2 cellular contexts compared by ENCODE assay signal in genomic region chr14:67239582-67239981, GRCh38.
TF ChIP-seq lines count a peak whose summit lies in the region.

No MANE protein-coding gene starts in this region.

TF ChIP-seq in HepG2, 621 proteins besides CTCF, POLR2A, EP300 and RAD21 (continues in another document):
- no peak for TF ChIP-seq ZNF513 (CRISPR knock-in tag; conservative IDR thresholded peaks at IDR 0.05)
- TF ChIP-seq ZMYM2 (CRISPR knock-in tag; IDR thresholded peaks at IDR 0.05) = 0 out of 2 replicates have a peak, but pooled peaks have one; percentile 1
- TF ChIP-seq ZNF770 (CRISPR knock-in tag; IDR thresholded peaks at IDR 0.05) = peak; percentile 94
- TF ChIP-seq ZNF646 (CRISPR knock-in tag; IDR thresholded peaks at IDR 0.05) = no peak
- no peak for TF ChIP-seq TMF1 (CRISPR knock-in tag; IDR thresholded peaks at IDR 0.05; ENCODE audit: low read depth)
- TF ChIP-seq ATF1 (CRISPR knock-in tag; IDR thresholded peaks at IDR 0.05) = no peak
- TF ChIP-seq ZNF556 (CRISPR knock-in tag; IDR thresholded peaks at IDR 0.05; ENCODE audit: borderline replicate concordance) = no peak
- no peak for TF ChIP-seq SALL1 (CRISPR knock-in tag; IDR thresholded peaks at IDR 0.05)
- 0 out of 2 replicates have a peak, but pooled peaks have one; percentile 15 for TF ChIP-seq CEBPG (CRISPR knock-in tag; IDR thresholded peaks at IDR 0.05)
- TF ChIP-seq ZNF652 (CRISPR knock-in tag; IDR thresholded peaks at IDR 0.05; ENCODE audit: borderline replicate concordance, low read depth) = no peak
- no peak for TF ChIP-seq ZNF577 (CRISPR knock-in tag; IDR thresholded peaks at IDR 0.05; ENCODE audit: borderline replicate concordance, low read depth)
- peak; percentile 10; the same call in 1 of the 2 replicates for TF ChIP-seq CEBPB (IDR thresholded peaks at IDR 0.05; ENCODE audit: borderline replicate concordance, low read depth, low read length)

TF ChIP-seq in WTC11, 78 proteins besides CTCF, POLR2A, EP300 and RAD21 (continued from another document):
- TF ChIP-seq FOXP4 (CRISPR knock-in tag; IDR thresholded peaks at IDR 0.05) = no peak
- no peak for TF ChIP-seq CDX4 (CRISPR knock-in tag; IDR thresholded peaks at IDR 0.05; ENCODE audit: borderline replicate concordance)
- TF ChIP-seq SOX15 (CRISPR knock-in tag; IDR thresholded peaks at IDR 0.05) = no peak
- TF ChIP-seq HMGXB4 (CRISPR knock-in tag; IDR thresholded peaks at IDR 0.05) = no peak
- no peak for TF ChIP-seq OVOL2 (CRISPR knock-in tag; IDR thresholded peaks at IDR 0.05; ENCODE audit: borderline replicate concordance)
- no peak for TF ChIP-seq MYBL2 (CRISPR knock-in tag; IDR thresholded peaks at IDR 0.05)
- no peak for TF ChIP-seq TEAD1 (CRISPR knock-in tag; IDR thresholded peaks at IDR 0.05)
- no peak for TF ChIP-seq ARID4B (CRISPR knock-in tag; IDR thresholded peaks at IDR 0.05; ENCODE audit: borderline replicate concordance)
- TF ChIP-seq EMX1 (CRISPR knock-in tag; IDR thresholded peaks at IDR 0.05) = no peak
- no peak for TF ChIP-seq NFATC4 (CRISPR knock-in tag; IDR thresholded peaks at IDR 0.05)
- no peak for TF ChIP-seq CBFB (CRISPR knock-in tag; IDR thresholded peaks at IDR 0.05; ENCODE audit: low read depth)
- TF ChIP-seq CREM (CRISPR knock-in tag; IDR thresholded peaks at IDR 0.05) = no peak
- no peak for TF ChIP-seq ZBTB43 (CRISPR knock-in tag; IDR thresholded peaks at IDR 0.05)
TF ChIP-seq in WTC11: peak in this region for 0.
